Comparison of ENCODE assay signal across 13 cellular contexts in the genomic region with DNA sequence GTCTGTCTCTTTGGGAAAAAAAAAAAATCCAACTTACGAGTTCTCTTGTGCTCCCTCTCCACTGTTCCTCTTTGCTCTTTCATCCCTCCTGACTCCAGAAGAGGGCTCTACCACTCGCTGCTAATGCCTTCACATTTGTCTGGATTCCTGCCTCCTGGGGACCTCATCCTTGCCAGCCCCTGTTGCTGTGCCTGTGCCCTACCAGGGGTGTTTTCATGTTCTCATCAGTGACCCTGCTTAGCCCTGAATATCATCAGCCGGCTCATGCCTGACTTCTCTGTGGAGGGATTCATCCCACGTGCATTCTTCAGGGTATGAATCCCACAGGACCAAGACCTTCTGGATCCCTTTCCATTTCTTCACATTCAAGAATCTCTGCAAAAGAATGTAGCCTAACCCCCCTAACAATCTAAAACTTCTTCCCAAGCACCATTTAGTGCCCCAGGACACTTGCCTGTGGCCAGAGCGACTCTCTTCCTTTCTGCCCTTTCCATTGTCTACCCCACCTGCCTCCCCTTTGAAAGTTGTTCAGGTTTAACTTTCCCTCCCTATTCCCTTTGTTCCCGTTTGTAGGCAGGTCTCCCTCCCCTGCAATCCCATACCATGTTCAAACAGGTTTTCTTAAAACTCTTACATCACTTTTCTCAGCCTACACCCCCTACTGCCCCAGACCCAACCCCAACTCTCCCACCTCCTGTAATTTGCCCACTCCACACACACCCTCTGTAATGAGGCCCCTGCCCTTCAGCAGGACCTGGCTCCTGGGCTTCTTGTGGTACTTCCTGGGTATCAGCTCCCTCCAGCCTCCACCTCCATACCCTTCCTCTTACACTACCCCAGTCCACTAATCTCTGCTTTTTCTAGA.
DNase-seq lines count a peak whose midpoint lies in the region; ATAC-seq and TF ChIP-seq lines count a peak whose summit lies in the region.
"Had no signal": no experiment of that assay in that cellular context is flagged by ENCODE, and none has a peak within 500 bp of the region (broad histone marks: within the 10 kb centered on the region; RNA-seq: fewer than 3 reads in every experiment).

No MANE protein-coding gene starts in this region.

- no peaks in the 10 kb centered on the region for H3K9me3 Mint-ChIP-seq in memory B cell
- H3K9me3 Mint-ChIP-seq: activated CD4-positive, alpha-beta memory T cell treated with anti-CD3 and anti-CD28 coated beads for 36 hours; brain had no signal

- no peaks in the 10 kb centered on the region for H3K27me3 Mint-ChIP-seq in memory B cell
- H3K27me3 Mint-ChIP-seq: activated CD4-positive, alpha-beta memory T cell treated with anti-CD3 and anti-CD28 coated beads for 36 hours had no signal

- CTCF ChIA-PET in AG04449 (lab: Yijun Ruan, JAX) (interaction anchor here (0.6 to 1.7 kb wide), 6 partner anchors 8 to 399 kb away, joined by 3 to 5 read pairs (median 4); no protein-coding TSS in a partner anchor), HEK293 (lab: Yijun Ruan, JAX) (interaction anchor here (0.5 to 0.8 kb wide), 3 partner anchors 27 to 792 kb away, joined by 3 to 4 read pairs (median 3); no protein-coding TSS in a partner anchor)

- peak overlapping the region; percentile 39 for H3K4me3 Mint-ChIP-seq in memory B cell
- H3K4me3 Mint-ChIP-seq: activated CD4-positive, alpha-beta memory T cell treated with anti-CD3 and anti-CD28 coated beads for 36 hours; brain had no signal

- ATAC-seq in memory B cell (ENCODE audit: low read depth): no peak
- no peak for ATAC-seq in HG02973 (IDR thresholded peaks at IDR 0.05; ENCODE audit: unreplicated experiment)
- ATAC-seq: mucosa of descending colon had no signal

- H3K4me1 Mint-ChIP-seq in memory B cell: peaks cover 64% of the 10 kb centered on the region

- no peak overlapping the region for H3K27ac ChIP-seq in HEK293 (ENCODE audit: extremely low read depth, low read depth, low read length)

- no peaks in the 10 kb centered on the region; a peak in 1 of 3 replicates for H3K36me3 ChIP-seq in HEK293 (ENCODE audit: control insufficient read depth in 2 of 2, insufficient read depth in 1 of 2, low read length in 2 of 2)
- H3K36me3 ChIP-seq in HAP-1 (replicated peaks): no peaks in the 10 kb centered on the region

- POLR2A ChIA-PET in AG04449 (lab: Yijun Ruan, JAX) (no interaction called here), HEK293 (lab: Yijun Ruan, JAX) (no interaction called here)

- no peak for DNase-seq in AG04449 (ENCODE audit: low read depth, low spot score)
- no peak for DNase-seq in astrocyte of the spinal cord (ENCODE audit: low read depth, low spot score)
- DNase-seq in memory B cell (ENCODE audit: low spot score in 2 of 2): no peak
- DNase-seq in HAP-1 (ENCODE audit: low spot score in 2 of 2): no peak
- DNase-seq in stimulated activated naive CD4-positive, alpha-beta T cell (lab: John Stamatoyannopoulos, UW): no peak
- no peak for DNase-seq in GM10266 (ENCODE audit: extremely low spot score)
- DNase-seq: activated CD4-positive, alpha-beta memory T cell treated with anti-CD3 and anti-CD28 coated beads for 36 hours; COR-L47; NCI-H1417 treated with DMSO at 0.1 percent for 48 hours had no signal

- in situ Hi-C loops in astrocyte of the spinal cord (cut with HindIII; ENCODE audit: low sequenced_read_pairs) (no loop called here), HAP-1 (cut with MboI; ENCODE audit: low sequenced_read_pairs) (no loop called here)

- H3K36me3 Mint-ChIP-seq in memory B cell: peaks cover 11% of the 10 kb centered on the region
- H3K36me3 Mint-ChIP-seq: brain had no signal

- peaks cover 21% of the 10 kb centered on the region for H3K4me1 ChIP-seq in HEK293 (ENCODE audit: control insufficient read depth, insufficient read depth, low read length)
- peaks cover 4% of the 10 kb centered on the region; the same call in 1 of the 2 replicates for H3K4me1 ChIP-seq in HAP-1

- H3K27me3 ChIP-seq in HAP-1 (ENCODE audit: low read depth): no peaks in the 10 kb centered on the region

- TF ChIP-seq CTCF in AG04449 (IDR thresholded peaks at IDR 0.05; ENCODE audit: insufficient read depth, low read length, missing control alignments) (peak; percentile 16), HEK293 (tag by site-specific recombination; IDR thresholded peaks at IDR 0.05) (peak; percentile 62), astrocyte of the spinal cord (IDR thresholded peaks at IDR 0.05; ENCODE audit: low read depth, low read length) (peak; percentile 12), GM10266 (IDR thresholded peaks at IDR 0.05; ENCODE audit: control insufficient read depth, insufficient read depth, low read depth, missing control alignments) (no peak)

- no peak overlapping the region for H3K4me3 ChIP-seq in AG04449 (ENCODE audit: low read depth, low read length)
- no peak overlapping the region for H3K4me3 ChIP-seq in HEK293 (ENCODE audit: low read depth, low read length)
- no peak overlapping the region for H3K4me3 ChIP-seq in astrocyte of the spinal cord (ENCODE audit: low read depth, low read length)
- H3K4me3 ChIP-seq in HAP-1: no peak overlapping the region
- H3K4me3 ChIP-seq: mucosa of descending colon had no signal

- H3K9me3 ChIP-seq in HEK293 (ENCODE audit: control insufficient read depth, insufficient read depth, low read depth, low read length): no peaks in the 10 kb centered on the region
- no peaks in the 10 kb centered on the region for H3K9me3 ChIP-seq in HAP-1
- H3K9me3 ChIP-seq: mucosa of descending colon had no signal

- peak overlapping the region; percentile 75 for H3K27ac Mint-ChIP-seq in memory B cell
- H3K27ac Mint-ChIP-seq: activated CD4-positive, alpha-beta memory T cell treated with anti-CD3 and anti-CD28 coated beads for 36 hours had no signal

TF ChIP-seq in HEK293, 187 proteins besides CTCF, POLR2A, EP300 and RAD21 (continues in another document):
- TF ChIP-seq EGR2 (tag by site-specific recombination; IDR thresholded peaks at IDR 0.05; ENCODE audit: low read depth) (peak; percentile 88), KLF1 (tag by site-specific recombination; IDR thresholded peaks at IDR 0.05) (0 out of 2 replicates have a peak, but pooled peaks have one; percentile 10), ZNF146 (tag by site-specific recombination; IDR thresholded peaks at IDR 0.05) (no peak), PRDM2 (tag by site-specific recombination; IDR thresholded peaks at IDR 0.05; ENCODE audit: borderline replicate concordance) (no peak), ZNF112 (tag by site-specific recombination; IDR thresholded peaks at IDR 0.05) (no peak)
- TF ChIP-seq, protein P1, sequence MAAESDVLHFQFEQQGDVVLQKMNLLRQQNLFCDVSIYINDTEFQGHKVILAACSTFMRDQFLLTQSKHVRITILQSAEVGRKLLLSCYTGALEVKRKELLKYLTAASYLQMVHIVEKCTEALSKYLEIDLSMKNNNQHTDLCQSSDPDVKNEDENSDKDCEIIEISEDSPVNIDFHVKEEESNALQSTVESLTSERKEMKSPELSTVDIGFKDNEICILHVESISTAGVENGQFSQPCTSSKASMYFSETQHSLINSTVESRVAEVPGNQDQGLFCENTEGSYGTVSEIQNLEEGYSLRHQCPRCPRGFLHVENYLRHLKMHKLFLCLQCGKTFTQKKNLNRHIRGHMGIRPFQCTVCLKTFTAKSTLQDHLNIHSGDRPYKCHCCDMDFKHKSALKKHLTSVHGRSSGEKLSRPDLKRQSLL (tag by site-specific recombination; IDR thresholded peaks at IDR 0.05): peak; percentile 84; the same call in 1 of the 2 replicates
